In the genomic region with DNA sequence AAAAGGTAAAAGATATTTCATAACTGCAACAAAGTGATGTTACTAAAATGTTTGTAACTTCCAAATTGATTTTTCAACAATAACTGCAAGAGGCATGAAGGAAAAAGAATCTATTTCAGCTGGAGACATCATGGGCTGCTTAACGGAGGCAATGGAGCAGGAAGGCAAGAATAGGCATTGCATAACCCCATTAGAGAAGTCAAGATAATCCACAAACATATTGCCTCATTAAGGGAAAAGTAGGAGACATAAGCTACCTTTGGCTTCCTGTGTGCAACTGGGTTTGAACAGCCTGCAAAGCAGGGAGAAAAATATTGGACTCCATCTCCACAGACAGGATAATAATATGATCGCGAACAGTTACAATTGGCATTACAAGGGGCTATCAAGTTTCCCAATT, we compare ENCODE assay signal across 23 cellular contexts. TPM values are rescaled to one million over a fixed set of nuclear protein-coding genes. Genes with fewer than 3 reads are reported as not detected.
"Had no signal": no experiment of that assay in that cellular context is flagged by ENCODE, and none has a peak within 500 bp of the region (broad histone marks: within the 10 kb centered on the region; RNA-seq: fewer than 3 reads in every experiment).

No MANE protein-coding gene starts in this region.

- H3K36me3 Mint-ChIP-seq: T-cell had no signal

- H3K27ac Mint-ChIP-seq: T-cell; T-helper 1 cell treated with Interleukin-12 subunit alpha and Interleukin-12 subunit beta and Interleukin-4 antibody, amounts not matched to agents 30 μg/mL and 1 μg/mL, for 36 hours had no signal

- H3K4me1 Mint-ChIP-seq: T-cell had no signal

- H3K36me3 ChIP-seq: MG63, Peyer's patch had no signal

- H3K4me3 ChIP-seq: MG63, PC-9, Peyer's patch had no signal

- H3K4me1 ChIP-seq: Peyer's patch had no signal

- H3K4me2 ChIP-seq: PC-9, SK-N-SH had no signal

- DNase-seq: IMR-90, Karpas-422, KG1, MG63, NCI-H1092 treated with DMSO at 0.1 percent for 48 hours, NCI-H1436, NCI-H187, NCI-H2029, NCI-H2081 treated with DMSO at 0.1 percent for 48 hours, NCI-H345, NCI-H446 treated with DMSO at 0.1 percent for 48 hours, NCI-H510A treated with DMSO at 0.1 percent for 48 hours, NCI-H526, OCI-M1, PC-9, Peyer's patch, SHP77 treated with DMSO at 0.1 percent for 48 hours, SK-N-SH, SW 1271, T-cell had no signal

- ATAC-seq: HepG2, Right ventricle myocardium inferior, T-cell had no signal

- H3K27me3 ChIP-seq: MG63, Peyer's patch had no signal

- H3K9me3 ChIP-seq: MG63, Peyer's patch, SK-N-SH had no signal

- H3K27ac ChIP-seq: PC-9, Peyer's patch had no signal

- H3K9me3 Mint-ChIP-seq: T-helper 1 cell treated with Interleukin-12 subunit alpha and Interleukin-12 subunit beta and Interleukin-4 antibody, amounts not matched to agents 30 μg/mL and 1 μg/mL, for 36 hours had no signal

- H3K4me3 Mint-ChIP-seq: T-cell; T-helper 1 cell treated with Interleukin-12 subunit alpha and Interleukin-12 subunit beta and Interleukin-4 antibody, amounts not matched to agents 30 μg/mL and 1 μg/mL, for 36 hours had no signal

- H3K9ac ChIP-seq: SK-N-SH had no signal

- H2AFZ ChIP-seq: PC-9 had no signal

RNA-seq across cellular contexts. Expression of a gene that starts 46.7 kb away (rescaled TPM):
- total RNA-seq: IMR-90 had no signal
- polyA plus RNA-seq: IMR-90, SK-N-SH had no signal
